12 cellular contexts compared by ENCODE assay signal in genomic region chr12:104290320-104290719, GRCh38. TPM values are rescaled to one million over a fixed set of nuclear protein-coding genes. Genes with fewer than 3 reads are reported as not detected.
DNase-seq lines count a peak whose midpoint lies in the region; ATAC-seq, FAIRE-seq and TF ChIP-seq lines count a peak whose summit lies in the region.
"Had no signal": no experiment of that assay in that cellular context is flagged by ENCODE, and none has a peak within 500 bp of the region (broad histone marks: within the 10 kb centered on the region; RNA-seq: fewer than 3 reads in every experiment).

No MANE protein-coding gene starts in this region.

- H3K36me3 Mint-ChIP-seq in astrocyte (ENCODE audit: low read depth, unreplicated experiment) (peaks cover 3% of the 10 kb centered on the region), neural crest cell (ENCODE audit: low read depth) (peaks cover 19% of the 10 kb centered on the region)
- peaks cover 37% of the 10 kb centered on the region for H3K36me3 Mint-ChIP-seq in activated CD8-positive, alpha-beta memory T cell treated with anti-CD3 and anti-CD28 coated beads, Interleukin-2, amount 10 ng/mL, durations not matched to agents 7 days and 5 days

- no TSS peak for BruUV-seq in HCT116 (replicated peaks; lab: Mats Ljungman, UMichigan)

- H3K9me3 ChIP-seq in HCT116 (ENCODE audit: control insufficient read depth in 1 of 2, insufficient read depth in 1 of 2, low read depth in 1 of 2, low read length in 2 of 2) (no peaks in the 10 kb centered on the region), astrocyte (ENCODE audit: insufficient read depth, low read depth, low read length) (no peaks in the 10 kb centered on the region)

- no peaks in the 10 kb centered on the region for H3K9me3 Mint-ChIP-seq in astrocyte (ENCODE audit: unreplicated experiment)
- H3K9me3 Mint-ChIP-seq in neural crest cell: no peaks in the 10 kb centered on the region
- no peaks in the 10 kb centered on the region for H3K9me3 Mint-ChIP-seq in activated CD8-positive, alpha-beta memory T cell treated with anti-CD3 and anti-CD28 coated beads, Interleukin-2, amount 10 ng/mL, durations not matched to agents 7 days and 5 days (ENCODE audit: low read depth)
- H3K9me3 Mint-ChIP-seq: activated naive CD8-positive, alpha-beta T cell treated with anti-CD3 and anti-CD28 coated beads, Interleukin-2, amount 10 ng/mL, durations not matched to agents 7 days and 5 days had no signal

- H3K36me3 ChIP-seq in HCT116 (ENCODE audit: control insufficient read depth in 1 of 2, insufficient read depth in 2 of 2, low read length in 2 of 2) (peaks cover 23 to 53% of the 10 kb centered on the region in 2 experiments), astrocyte (ENCODE audit: insufficient read depth, low read length) (peaks cover 22% of the 10 kb centered on the region)

- H4K20me1 ChIP-seq in HCT116 (ENCODE audit: insufficient read depth) (peaks cover 22% of the 10 kb centered on the region; the same call in 1 of the 2 replicates), astrocyte (ENCODE audit: insufficient read depth, low read length) (peaks cover 68% of the 10 kb centered on the region)

- H3K9me2 ChIP-seq in HCT116 (ENCODE audit: insufficient read depth): no peaks in the 10 kb centered on the region

- H3K27ac ChIP-seq in HCT116 (ENCODE audit: low read depth, low read length) (peak overlapping the region; percentile 96; the same call in 1 of the 2 replicates), astrocyte (ENCODE audit: low read depth, low read length) (no peak overlapping the region)

- no peak overlapping the region for H3K27ac Mint-ChIP-seq in astrocyte (ENCODE audit: unreplicated experiment)
- no peak overlapping the region for H3K27ac Mint-ChIP-seq in neural crest cell (ENCODE audit: unreplicated experiment)
- no peak overlapping the region for H3K27ac Mint-ChIP-seq in activated CD8-positive, alpha-beta memory T cell treated with anti-CD3 and anti-CD28 coated beads, Interleukin-2, amount 10 ng/mL, durations not matched to agents 7 days and 5 days

- RAD21 ChIA-PET in HCT116 (lab: Charles Lee; ENCODE audit: low non-redundant PET in 1 of 2, low total read pairs in 2 of 2, uncharacterized antibody in 2 of 2, unreplicated experiment in 2 of 2): no interaction called here

- intact Hi-C loops in HCT116 (cut with micrococcal nuclease): no loop called here

- no peak overlapping the region for H3K9ac ChIP-seq in HCT116 (ENCODE audit: low read length)
- no peak overlapping the region for H3K9ac ChIP-seq in astrocyte (ENCODE audit: low read length)

- no peak overlapping the region for H2AFZ ChIP-seq in HCT116 (ENCODE audit: low read depth, low read length, poor library complexity, severe bottlenecking)
- no peak overlapping the region for H2AFZ ChIP-seq in astrocyte (ENCODE audit: low read depth, low read length)

- no peak for DNase-seq in AG04449 (ENCODE audit: low read depth, low spot score)
- DNase-seq in HCT116 (ENCODE audit: low read depth, low spot score): no peak
- DNase-seq in astrocyte (ENCODE audit: low read depth): no peak
- no peak for DNase-seq in neural crest cell (ENCODE audit: low read depth, low spot score)
- no peak for DNase-seq in NOMO-1 treated with DMSO at 0.1 percent for 48 hours (lab: John Stamatoyannopoulos, UW; ENCODE audit: unreplicated experiment)
- DNase-seq in activated CD8-positive, alpha-beta memory T cell treated with anti-CD3 and anti-CD28 coated beads, Interleukin-2, amount 10 ng/mL, durations not matched to agents 7 days and 5 days: no peak
- DNase-seq in NCI-H1436 (lab: John Stamatoyannopoulos, UW): no peak
- DNase-seq: activated naive CD8-positive, alpha-beta T cell treated with anti-CD3 and anti-CD28 coated beads, Interleukin-2, amount 10 ng/mL, durations not matched to agents 7 days and 5 days; AML-193; MV-4-11 had no signal

- FAIRE-seq in astrocyte (lab: Jason Lieb, UNC): no peak

- H3K27me3 ChIP-seq in HCT116 (ENCODE audit: insufficient read depth, low read length) (no peaks in the 10 kb centered on the region), astrocyte (ENCODE audit: insufficient read depth, low read length) (no peaks in the 10 kb centered on the region)

- no peak for TF ChIP-seq RAD21 in HCT116 (IDR thresholded peaks at IDR 0.05; ENCODE audit: low read depth)

- H3K4me1 ChIP-seq in HCT116 (ENCODE audit: control insufficient read depth in 1 of 2, insufficient read depth in 2 of 2, low read length in 2 of 2): peaks cover 27 to 67% of the 10 kb centered on the region in 2 experiments
- peaks cover 22% of the 10 kb centered on the region for H3K4me1 ChIP-seq in astrocyte (ENCODE audit: insufficient read depth, low read length)

- POLR2A ChIA-PET in AG04449 (lab: Yijun Ruan, JAX) (no interaction called here), HCT116 (lab: Charles Lee) (interaction anchor here (1.3 kb wide), 1 partner anchor 67 kb away, joined by 3 read pairs; no protein-coding TSS in a partner anchor)

- H3K4me1 Mint-ChIP-seq in astrocyte (ENCODE audit: low read depth, unreplicated experiment) (peaks cover 16% of the 10 kb centered on the region), neural crest cell (peaks cover 55% of the 10 kb centered on the region)
- H3K4me1 Mint-ChIP-seq in activated CD8-positive, alpha-beta memory T cell treated with anti-CD3 and anti-CD28 coated beads, Interleukin-2, amount 10 ng/mL, durations not matched to agents 7 days and 5 days: peaks cover 42% of the 10 kb centered on the region

- H3K27me3 Mint-ChIP-seq in astrocyte (ENCODE audit: low read depth, unreplicated experiment): no peaks in the 10 kb centered on the region
- H3K27me3 Mint-ChIP-seq in neural crest cell (ENCODE audit: low read depth): no peaks in the 10 kb centered on the region
- no peaks in the 10 kb centered on the region for H3K27me3 Mint-ChIP-seq in activated CD8-positive, alpha-beta memory T cell treated with anti-CD3 and anti-CD28 coated beads, Interleukin-2, amount 10 ng/mL, durations not matched to agents 7 days and 5 days
- H3K27me3 Mint-ChIP-seq: activated naive CD8-positive, alpha-beta T cell treated with anti-CD3 and anti-CD28 coated beads, Interleukin-2, amount 10 ng/mL, durations not matched to agents 7 days and 5 days had no signal

- H3K4me3 Mint-ChIP-seq in astrocyte (ENCODE audit: unreplicated experiment): peak overlapping the region; percentile 14
- peak overlapping the region; percentile 45 for H3K4me3 Mint-ChIP-seq in neural crest cell
- H3K4me3 Mint-ChIP-seq in activated CD8-positive, alpha-beta memory T cell treated with anti-CD3 and anti-CD28 coated beads, Interleukin-2, amount 10 ng/mL, durations not matched to agents 7 days and 5 days: no peak overlapping the region

- CTCF ChIA-PET in AG04449 (lab: Yijun Ruan, JAX): interaction anchor here (1.3 to 1.6 kb wide), 4 partner anchors 8 to 90 kb away, joined by 3 to 4 read pairs (median 4); no protein-coding TSS in a partner anchor
- CTCF ChIA-PET in HCT116 (lab: Charles Lee): no interaction called here
- CTCF ChIA-PET in activated CD8-positive, alpha-beta memory T cell treated with anti-CD3 and anti-CD28 coated beads, Interleukin-2, amount 10 ng/mL, durations not matched to agents 7 days and 5 days (lab: Charles Lee): interaction anchor here (4.5 to 5.3 kb wide), 2 partner anchors 12 to 72 kb away, joined by 40 to 47 read pairs; partner anchors contain the start of genes EID3 and TXNRD1

- ATAC-seq in HCT116 (no peak), HG02642 (IDR thresholded peaks at IDR 0.05; ENCODE audit: poor library complexity, unreplicated experiment) (no peak)
- no peak for ATAC-seq in activated CD8-positive, alpha-beta memory T cell treated with anti-CD3 and anti-CD28 coated beads, Interleukin-2, amount 10 ng/mL, durations not matched to agents 7 days and 5 days
- ATAC-seq: SK-N-SH treated with all-trans-retinoic acid at 6 μM for 48 hours had no signal

- TF ChIP-seq POLR2A in HCT116 (IDR thresholded peaks at IDR 0.05; ENCODE audit: borderline replicate concordance, extremely low read depth, insufficient read depth, insufficient read length): no peak

- TF ChIP-seq CTCF in AG04449 (IDR thresholded peaks at IDR 0.05; ENCODE audit: insufficient read depth, low read length, missing control alignments): no peak
- TF ChIP-seq CTCF in HCT116 (IDR thresholded peaks at IDR 0.05 in 2 of 3, conservative IDR thresholded peaks at IDR 0.05 in 1 of 3; ENCODE audit: borderline replicate concordance in 1 of 3, insufficient read depth in 1 of 3, low read depth in 2 of 3, low read length in 2 of 3): no peak
- no peak for TF ChIP-seq CTCF in astrocyte (IDR thresholded peaks at IDR 0.05; ENCODE audit: insufficient read depth, low read depth, low read length)
- no peak for TF ChIP-seq CTCF in neural crest cell (conservative IDR thresholded peaks at IDR 0.05)

- peak overlapping the region; percentile 13; the same call in 1 of the 2 replicates for H3K4me2 ChIP-seq in HCT116 (ENCODE audit: low read length)
- H3K4me2 ChIP-seq in astrocyte (ENCODE audit: low read length): no peak overlapping the region

- peak overlapping the region; percentile 91 for H3K4me3 ChIP-seq in AG04449 (ENCODE audit: low read depth, low read length)
- no peak overlapping the region for H3K4me3 ChIP-seq in HCT116 (replicated peaks in 1 of 2; ENCODE audit: low read depth in 1 of 2, low read length in 2 of 2)
- no peak overlapping the region for H3K4me3 ChIP-seq in astrocyte (ENCODE audit: insufficient read depth, low read depth, low read length)

- peaks cover 86% of the 10 kb centered on the region for H3K79me2 ChIP-seq in HCT116 (ENCODE audit: insufficient read depth, low read length)
- peaks cover 82% of the 10 kb centered on the region for H3K79me2 ChIP-seq in astrocyte (ENCODE audit: insufficient read depth, low read length)

TF ChIP-seq in HCT116, 20 proteins besides CTCF, POLR2A, EP300 and RAD21 (continues in another document):
- TF ChIP-seq TCF7L2 (IDR thresholded peaks at IDR 0.05; ENCODE audit: borderline replicate concordance, extremely low read depth, insufficient read depth, insufficient read length) (no peak), ELF1 (IDR thresholded peaks at IDR 0.05; ENCODE audit: borderline replicate concordance, low read depth) (no peak), YY1 (IDR thresholded peaks at IDR 0.05; ENCODE audit: extremely low read depth, insufficient replicate concordance, low read depth, low read length) (no peak), ZFX (IDR thresholded peaks at IDR 0.05) (no peak), JUND (IDR thresholded peaks at IDR 0.05) (no peak), POLR2AphosphoS5 (IDR thresholded peaks at IDR 0.05; ENCODE audit: low read depth, low read length) (no peak), EGR1 (IDR thresholded peaks at IDR 0.05; ENCODE audit: low read depth) (no peak), EZH2phosphoT487 (IDR thresholded peaks at IDR 0.05; ENCODE audit: borderline replicate concordance) (no peak)

RNA-seq across cellular contexts. Expression of gene EID3, which starts 13.2 kb away (rescaled TPM):
- total RNA-seq in HCT116 (2021; ENCODE audit: unreplicated experiment) (3.0 TPM), astrocyte (1.9 TPM in 2 replicates), neural crest cell (1.8 and 3.0 TPM in 2 replicates)
- 0.49 and 1.3 TPM in 2 replicates for polyA plus RNA-seq in HCT116 (2012)
- 1 to 10 TPM; 6.9 to 7.1 TPM for total RNA-seq in activated CD8-positive, alpha-beta memory T cell treated with anti-CD3 and anti-CD28 coated beads, Interleukin-2, amount 10 ng/mL, durations not matched to agents 7 days and 5 days
